In the genomic region with DNA sequence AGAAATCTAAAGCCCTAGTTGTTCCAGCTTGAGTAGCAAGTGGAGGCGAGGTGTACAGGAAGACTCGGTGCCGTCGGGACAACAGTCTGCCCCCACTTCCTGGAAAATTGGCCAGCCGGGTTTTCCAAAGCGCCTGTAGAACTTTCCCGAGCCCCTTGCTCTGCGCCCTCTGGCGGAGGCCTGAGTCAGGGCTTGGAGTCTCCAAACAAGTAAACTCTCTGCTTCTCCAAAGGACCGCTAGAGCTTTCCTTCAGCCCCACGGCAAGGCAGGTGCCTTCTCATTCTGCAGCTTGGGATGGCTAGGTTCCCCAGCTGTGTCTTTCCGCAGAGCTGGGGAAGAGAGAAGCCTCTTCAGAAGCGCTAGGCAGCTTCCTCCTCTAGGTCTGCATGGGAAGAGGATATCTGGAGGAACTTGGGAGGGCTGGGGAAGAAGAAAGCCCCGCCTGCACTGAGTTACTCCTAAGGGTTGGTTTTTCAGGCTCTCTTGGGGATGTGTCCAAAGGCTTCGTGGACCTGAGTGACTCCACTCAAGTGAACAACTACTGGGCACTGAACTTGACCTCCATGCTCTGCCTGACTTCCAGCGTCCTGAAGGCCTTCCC, we compare ENCODE assay signal across 8 cellular contexts. TPM values are rescaled to one million over a fixed set of nuclear protein-coding genes. Genes with fewer than 3 reads are reported as not detected.
DNase-seq lines count a peak whose midpoint lies in the region; ATAC-seq and TF ChIP-seq lines count a peak whose summit lies in the region.

No MANE protein-coding gene starts in this region.

- DNase-seq in DMS 273 (lab: John Stamatoyannopoulos, UW; ENCODE audit: unreplicated experiment) (peak; percentile 97), IMR-90 (peak; percentile 84), OCI-LY7 (ENCODE audit: low spot score) (peak; percentile 33), fibroblast of the aortic adventitia (ENCODE audit: low read depth) (peak; percentile 89)
- peak; percentile 36 for DNase-seq in activated T-helper 2 cell treated with anti-CD3 and anti-CD28 coated beads, Interferon-gamma antibody, Interleukin-2, Interleukin-4, amounts not matched to agents 10 μg/mL and 5 μg/mL and 100 μg/mL, durations not matched to agents 14 hours and 24 hours and 36 hours (ENCODE audit: low spot score)
- DNase-seq in naive thymus-derived CD4-positive, alpha-beta T cell = peak in 8 of 9 donors; percentile 10 to 63 (median 28)

- H3K14ac ChIP-seq in IMR-90 (replicated peaks; ENCODE audit: low read depth, low read length) = peak overlapping the region; percentile 65; the same call in 1 of the 2 replicates

- no peak overlapping the region for H4K91ac ChIP-seq in IMR-90 (ENCODE audit: insufficient read depth, low read depth, low read length)

- H3K79me1 ChIP-seq in IMR-90 (ENCODE audit: low read depth in 1 of 2, low read length in 2 of 2) = peaks cover 2 to 5% of the 10 kb centered on the region in 2 experiments; a peak in 1 of 4 replicates

- H2AFZ ChIP-seq in IMR-90 (replicated peaks; ENCODE audit: low read length, poor library complexity) (peak overlapping the region; percentile 96), OCI-LY7 (ENCODE audit: low read length) (no peak overlapping the region)

- no peak overlapping the region for H4K5ac ChIP-seq in IMR-90 (ENCODE audit: low read depth, low read length)

- H3K4me1 Mint-ChIP-seq in activated T-helper 2 cell treated with anti-CD3 and anti-CD28 coated beads, Interferon-gamma antibody, Interleukin-2, Interleukin-4, amounts not matched to agents 10 μg/mL and 5 μg/mL and 100 μg/mL, durations not matched to agents 14 hours and 24 hours and 36 hours (ENCODE audit: low read depth) = peaks cover 1% of the 10 kb centered on the region
- H3K4me1 Mint-ChIP-seq in naive thymus-derived CD4-positive, alpha-beta T cell = peaks cover 0 to 15% (median 9%) of the 10 kb centered on the region in 7 donors

- H3K4me3 ChIP-seq in IMR-90 (ENCODE audit: insufficient read depth, low read depth, low read length) (peak overlapping the region; percentile 62), OCI-LY7 (ENCODE audit: low read depth, low read length, poor library complexity, severe bottlenecking) (no peak overlapping the region), fibroblast of the aortic adventitia (ENCODE audit: low read depth, low read length) (peak overlapping the region; percentile 74), stomach smooth muscle (ENCODE audit: low read length in 2 of 2) (peak overlapping the region; percentile 82 to 83)
- peak overlapping the region; percentile 43 for H3K4me3 ChIP-seq in naive thymus-derived CD4-positive, alpha-beta T cell (ENCODE audit: low read length)

- H3K9me1 ChIP-seq in IMR-90 (ENCODE audit: insufficient read depth, low read length) = peaks cover 5% of the 10 kb centered on the region; the same call in 1 of the 2 replicates

- no peak for TF ChIP-seq POLR2A in IMR-90 (IDR thresholded peaks at IDR 0.05; ENCODE audit: low read depth, low read length)

- peak overlapping the region; percentile 84 for H3K23ac ChIP-seq in IMR-90 (ENCODE audit: low read depth, low read length)

- peak overlapping the region; percentile 56 to 75; a peak in 2 of 4 replicates for H4K8ac ChIP-seq in IMR-90 (ENCODE audit: low read depth in 2 of 2, low read length in 2 of 2)

- H2BK120ac ChIP-seq in IMR-90 (ENCODE audit: low read depth, low read length) = no peak overlapping the region

- TF ChIP-seq RAD21 in IMR-90 (IDR thresholded peaks at IDR 0.05; ENCODE audit: low read length) = peak; percentile 54

- peak overlapping the region; percentile 69 for H3K4ac ChIP-seq in IMR-90 (ENCODE audit: low read depth, low read length)

- H2AK5ac ChIP-seq in IMR-90 (ENCODE audit: low read depth, low read length) = no peak overlapping the region

- peaks cover 3% of the 10 kb centered on the region; the same call in 1 of the 2 replicates for H3K4me1 ChIP-seq in IMR-90 (ENCODE audit: control insufficient read depth, insufficient read depth, low read length)
- H3K4me1 ChIP-seq in OCI-LY7 (ENCODE audit: insufficient read depth, low read length, poor library complexity, severe bottlenecking) = no peaks in the 10 kb centered on the region
- H3K4me1 ChIP-seq in naive thymus-derived CD4-positive, alpha-beta T cell (ENCODE audit: control insufficient read depth in 2 of 2, insufficient read depth in 2 of 2, low read length in 2 of 2) = peaks cover 0 to 7% of the 10 kb centered on the region in 2 donors
- H3K4me1 ChIP-seq in stomach smooth muscle (ENCODE audit: control insufficient read depth, insufficient read depth, low read length) = peaks cover 37% of the 10 kb centered on the region

- TF ChIP-seq CTCF in IMR-90 (conservative IDR thresholded peaks at IDR 0.05; ENCODE audit: low read depth, low read length) (peak; percentile 96), OCI-LY7 (conservative IDR thresholded peaks at IDR 0.05; ENCODE audit: low read length) (peak; percentile 79), fibroblast of the aortic adventitia (IDR thresholded peaks at IDR 0.05; ENCODE audit: insufficient read depth, low read length) (peak; percentile 100)

- no peaks in the 10 kb centered on the region for H3K36me3 Mint-ChIP-seq in activated T-helper 2 cell treated with anti-CD3 and anti-CD28 coated beads, Interferon-gamma antibody, Interleukin-2, Interleukin-4, amounts not matched to agents 10 μg/mL and 5 μg/mL and 100 μg/mL, durations not matched to agents 14 hours and 24 hours and 36 hours (ENCODE audit: low read depth)
- peaks cover 0 to 5% (median 0%) of the 10 kb centered on the region in 5 donors for H3K36me3 Mint-ChIP-seq in naive thymus-derived CD4-positive, alpha-beta T cell

- H3K9me2 ChIP-seq in OCI-LY7 (ENCODE audit: insufficient read depth, low read length) = no peaks in the 10 kb centered on the region

- peaks cover 12% of the 10 kb centered on the region for H4K20me1 ChIP-seq in IMR-90 (ENCODE audit: insufficient read depth, low read length)
- H4K20me1 ChIP-seq in OCI-LY7 (ENCODE audit: insufficient read depth, low read length) = no peaks in the 10 kb centered on the region

- POLR2A ChIA-PET in IMR-90 (lab: Charles Lee; ENCODE audit: unreplicated experiment) (no interaction called here), OCI-LY7 (lab: Charles Lee) (no interaction called here)
- POLR2A ChIA-PET in naive thymus-derived CD4-positive, alpha-beta T cell (lab: Charles Lee) = no interaction called here

- WGBS in IMR-90 (ENCODE audit: extremely low coverage in 2 of 2, insufficient read length in 1 of 2), 2 experiments = 0% methylated on average over 4 of the region's 16 CpGs; no CpG with 5 or more reads in 1 of the 2 experiments

- peak overlapping the region; percentile 57 for H3K4me2 ChIP-seq in IMR-90 (ENCODE audit: low read depth, low read length)
- peak overlapping the region; percentile 26 for H3K4me2 ChIP-seq in OCI-LY7 (ENCODE audit: low read length)

- dilution Hi-C loops in IMR-90 (cut with HindIII; ENCODE audit: low sequenced_read_pairs, unreplicated experiment) = no loop called here

- H3K27ac Mint-ChIP-seq in activated T-helper 2 cell treated with anti-CD3 and anti-CD28 coated beads, Interferon-gamma antibody, Interleukin-2, Interleukin-4, amounts not matched to agents 10 μg/mL and 5 μg/mL and 100 μg/mL, durations not matched to agents 14 hours and 24 hours and 36 hours = no peak overlapping the region
- H3K27ac Mint-ChIP-seq in naive thymus-derived CD4-positive, alpha-beta T cell = no peak overlapping the region

- in situ Hi-C loops in IMR-90 (cut with MboI; ENCODE audit: low sequenced_read_pairs) = loop anchor here (25.0 kb wide), 1 partner anchor 1351 kb away; no protein-coding TSS in a partner anchor

- H3K9me3 Mint-ChIP-seq in activated T-helper 2 cell treated with anti-CD3 and anti-CD28 coated beads, Interferon-gamma antibody, Interleukin-2, Interleukin-4, amounts not matched to agents 10 μg/mL and 5 μg/mL and 100 μg/mL, durations not matched to agents 14 hours and 24 hours and 36 hours = no peaks in the 10 kb centered on the region
- H3K9me3 Mint-ChIP-seq in naive thymus-derived CD4-positive, alpha-beta T cell = peaks cover 0 to 2% (median 0%) of the 10 kb centered on the region in 11 donors

- H3K27me3 ChIP-seq in IMR-90 (ENCODE audit: control insufficient read depth, insufficient read depth, low read length) (no peaks in the 10 kb centered on the region), stomach smooth muscle (ENCODE audit: control insufficient read depth in 1 of 2, insufficient read depth in 2 of 2, low read length in 2 of 2) (no peaks in the 10 kb centered on the region)
- H3K27me3 ChIP-seq in naive thymus-derived CD4-positive, alpha-beta T cell (ENCODE audit: control insufficient read depth in 2 of 2, insufficient read depth in 2 of 2, low read length in 2 of 2) = peaks cover 0 to 6% of the 10 kb centered on the region in 2 donors

- H3K27ac ChIP-seq in IMR-90 (ENCODE audit: insufficient read depth, low read length) (peak overlapping the region; percentile 31; the same call in 1 of the 2 replicates), OCI-LY7 (ENCODE audit: low read depth, low read length, poor library complexity, severe bottlenecking) (no peak overlapping the region), stomach smooth muscle (ENCODE audit: low read length) (peak overlapping the region; percentile 71)
- H3K27ac ChIP-seq in naive thymus-derived CD4-positive, alpha-beta T cell (ENCODE audit: low read depth, low read length) = no peak overlapping the region

- no peak overlapping the region for H2BK20ac ChIP-seq in IMR-90 (ENCODE audit: low read depth, low read length)

- ATAC-seq in GM21576 (IDR thresholded peaks at IDR 0.05; ENCODE audit: unreplicated experiment) (peak; percentile 35), IMR-90 (ENCODE audit: low read depth) (peak; percentile 78)
- peak; percentile 68 for ATAC-seq in naive thymus-derived CD4-positive, alpha-beta T cell

- H2AK9ac ChIP-seq in IMR-90 (replicated peaks; ENCODE audit: low read depth, low read length, poor library complexity) = peak overlapping the region; percentile 47

- H3K18ac ChIP-seq in IMR-90 (ENCODE audit: low read depth, low read length) = no peak overlapping the region

- H3K9me3 ChIP-seq in IMR-90 (ENCODE audit: control insufficient read depth, insufficient read depth, low read length) (no peaks in the 10 kb centered on the region), OCI-LY7 (ENCODE audit: low read length) (no peaks in the 10 kb centered on the region), stomach smooth muscle (ENCODE audit: control insufficient read depth in 2 of 2, low read length in 2 of 2) (no peaks in the 10 kb centered on the region)
- H3K9me3 ChIP-seq in naive thymus-derived CD4-positive, alpha-beta T cell (ENCODE audit: control insufficient read depth in 2 of 3, low read length in 3 of 3) = no peaks in the 10 kb centered on the region

- peak overlapping the region; percentile 42; the same call in 1 of the 2 replicates for H3K9ac ChIP-seq in IMR-90 (ENCODE audit: low read depth, low read length)
- H3K9ac ChIP-seq in stomach smooth muscle (ENCODE audit: low read length in 2 of 2) = peak overlapping the region; percentile 46 to 55

- peaks cover 24% of the 10 kb centered on the region for H3K27me3 Mint-ChIP-seq in activated T-helper 2 cell treated with anti-CD3 and anti-CD28 coated beads, Interferon-gamma antibody, Interleukin-2, Interleukin-4, amounts not matched to agents 10 μg/mL and 5 μg/mL and 100 μg/mL, durations not matched to agents 14 hours and 24 hours and 36 hours (ENCODE audit: low read depth)
- H3K27me3 Mint-ChIP-seq in naive thymus-derived CD4-positive, alpha-beta T cell = peaks cover 35 to 72% (median 69%) of the 10 kb centered on the region in 5 donors

- no peak overlapping the region for H3K56ac ChIP-seq in IMR-90 (ENCODE audit: extremely low read depth, insufficient read depth, low read length)

- BruUV-seq in IMR-90 (replicated peaks; lab: Mats Ljungman, UMichigan) (no TSS peak), OCI-LY7 (replicated peaks; lab: Mats Ljungman, UMichigan) (no TSS peak)

- H3K4me3 Mint-ChIP-seq in activated T-helper 2 cell treated with anti-CD3 and anti-CD28 coated beads, Interferon-gamma antibody, Interleukin-2, Interleukin-4, amounts not matched to agents 10 μg/mL and 5 μg/mL and 100 μg/mL, durations not matched to agents 14 hours and 24 hours and 36 hours (ENCODE audit: low read depth) = peak overlapping the region; percentile 77
- H3K4me3 Mint-ChIP-seq in naive thymus-derived CD4-positive, alpha-beta T cell = peak overlapping the region; percentile 71 to 86 (median 80)

- H3K79me2 ChIP-seq in OCI-LY7 (ENCODE audit: insufficient read depth, low read depth, low read length) = no peaks in the 10 kb centered on the region

- CTCF ChIA-PET in IMR-90 (lab: Yijun Ruan, JAX) = interaction anchor here (0.6 to 1.5 kb wide), 7 partner anchors 10 to 1486 kb away, joined by 3 to 9 read pairs (median 5); no protein-coding TSS in a partner anchor
- CTCF ChIA-PET in OCI-LY7 (lab: Charles Lee; ENCODE audit: unreplicated experiment) = no interaction called here
- CTCF ChIA-PET in naive thymus-derived CD4-positive, alpha-beta T cell (lab: Charles Lee) = interaction anchor here (1.1 to 2.0 kb wide), 2 partner anchors 22 to 27 kb away, joined by 4 to 5 read pairs; no protein-coding TSS in a partner anchor

- intact Hi-C loops in IMR-90 (cut with micrococcal nuclease) (loop anchor here (1.0 kb wide), 1 partner anchor 117 kb away; no protein-coding TSS in a partner anchor), OCI-LY7 (cut with micrococcal nuclease; ENCODE audit: unreplicated experiment) (no loop called here)
- intact Hi-C loops in activated T-helper 2 cell treated with anti-CD3 and anti-CD28 coated beads, Interferon-gamma antibody, Interleukin-2, Interleukin-4, amounts not matched to agents 10 μg/mL and 5 μg/mL and 100 μg/mL, durations not matched to agents 14 hours and 24 hours and 36 hours (cut with micrococcal nuclease) = loop anchor here (5.0 kb wide), 1 partner anchor 274 kb away; no protein-coding TSS in a partner anchor
- intact Hi-C loops in naive thymus-derived CD4-positive, alpha-beta T cell (cut with micrococcal nuclease) = loop anchor here (1.0 to 10.0 kb wide), 4 partner anchors 63 to 407 kb away; a partner anchor contains a TSS

- H3K36me3 ChIP-seq in IMR-90 (ENCODE audit: control insufficient read depth, insufficient read depth, low read length) (no peaks in the 10 kb centered on the region; the same call in 1 of the 2 replicates), OCI-LY7 (ENCODE audit: insufficient read depth, low read length) (no peaks in the 10 kb centered on the region), stomach smooth muscle (ENCODE audit: control insufficient read depth in 2 of 2, insufficient read depth in 2 of 2, low read length in 2 of 2) (peaks cover 8 to 12% of the 10 kb centered on the region in 2 donors)
- no peaks in the 10 kb centered on the region for H3K36me3 ChIP-seq in naive thymus-derived CD4-positive, alpha-beta T cell (ENCODE audit: control insufficient read depth in 2 of 3, insufficient read depth in 3 of 3, low read length in 3 of 3)

- no peak overlapping the region for H2BK5ac ChIP-seq in IMR-90 (ENCODE audit: low read depth, low read length, poor library complexity, severe bottlenecking)

- no peak overlapping the region for H2BK15ac ChIP-seq in IMR-90 (ENCODE audit: low read depth, low read length)

RNA-seq across cellular contexts. Expression of a gene that starts 0.7 kb away (rescaled TPM):
- total RNA-seq in IMR-90 (2012; rRNA removed) (15.8 and 17.4 TPM in 2 replicates), OCI-LY7 (2022) (not detected in 2 replicates), fibroblast of the aortic adventitia (ENCODE audit: low replicate concordance) (14.3 and 58.3 TPM in 2 replicates)
- 14.3 and 14.9 TPM in 2 replicates for polyA plus RNA-seq in IMR-90 (2012; rRNA removed)
- 17.3 and 23.3 TPM in 2 replicates for polyA plus RNA-seq in IMR-90 (2012; cell fraction: cytosol; rRNA removed)
- polyA plus RNA-seq in IMR-90 (2012; cell fraction: nucleus; rRNA removed; ENCODE audit: low replicate concordance) = 4.1 and 5.8 TPM in 2 replicates
- total RNA-seq in OCI-LY7 (2014; rRNA removed; shearing (Covaris generic)) = not detected in 2 replicates
- total RNA-seq in activated T-helper 2 cell treated with anti-CD3 and anti-CD28 coated beads, Interferon-gamma antibody, Interleukin-2, Interleukin-4, amounts not matched to agents 10 μg/mL and 5 μg/mL and 100 μg/mL, durations not matched to agents 14 hours and 24 hours and 36 hours = 9.5 and 9.9 TPM in 2 replicates
- 1 to 10 TPM in 2 of 5 experiments, under 1 TPM in 2, not detected in 1; 0.24 to 2.3 (median 0.98) TPM for total RNA-seq in naive thymus-derived CD4-positive, alpha-beta T cell
- polyA plus RNA-seq in naive thymus-derived CD4-positive, alpha-beta T cell = 1 to 10 TPM in 1 of 2 donors, not detected in 1; 1.0 TPM

RNA-seq across cellular contexts. Expression of a gene that starts 29.4 kb away (rescaled TPM):
- total RNA-seq in IMR-90 (2012; rRNA removed) (not detected in 2 replicates), OCI-LY7 (2022) (not detected in 2 replicates), fibroblast of the aortic adventitia (ENCODE audit: low replicate concordance) (not detected in 2 replicates)
- polyA plus RNA-seq in IMR-90 (2012; rRNA removed) = not detected in 2 replicates
- not detected in 2 replicates for polyA plus RNA-seq in IMR-90 (2012; cell fraction: cytosol; rRNA removed)
- polyA plus RNA-seq in IMR-90 (2012; cell fraction: nucleus; rRNA removed; ENCODE audit: low replicate concordance) = not detected in 2 replicates
- total RNA-seq in OCI-LY7 (2014; rRNA removed; shearing (Covaris generic)) = not detected in 2 replicates
- not detected in 2 replicates for total RNA-seq in activated T-helper 2 cell treated with anti-CD3 and anti-CD28 coated beads, Interferon-gamma antibody, Interleukin-2, Interleukin-4, amounts not matched to agents 10 μg/mL and 5 μg/mL and 100 μg/mL, durations not matched to agents 14 hours and 24 hours and 36 hours
- not detected for total RNA-seq in naive thymus-derived CD4-positive, alpha-beta T cell
- not detected for polyA plus RNA-seq in naive thymus-derived CD4-positive, alpha-beta T cell

Comparison
In these comparisons a context has a peak if more than half of its experiments do, and no peak if none do; other contexts are left out.
1. DNase-seq: peak in every context shown above with its lines; median percentile 97 in DMS 273; 89 in fibroblast of the aortic adventitia; 84 in IMR-90; 36 in activated T-helper 2 cell treated with anti-CD3 and anti-CD28 coated beads, Interferon-gamma antibody, Interleukin-2, Interleukin-4, amounts not matched to agents 10 μg/mL and 5 μg/mL and 100 μg/mL, durations not matched to agents 14 hours and 24 hours and 36 hours; 33 in OCI-LY7; 28 in naive thymus-derived CD4-positive, alpha-beta T cell.
2. H3K27ac ChIP-seq: peak in IMR-90 (single experiment) and stomach smooth muscle (single experiment); none in OCI-LY7 (single experiment) and naive thymus-derived CD4-positive, alpha-beta T cell (single experiment).
3. Peak in every context shown above with its lines, with median percentiles within 50 percentile points of each other: ATAC-seq and CTCF ChIP-seq.